ENCODE assay signal across 8 cellular contexts in genomic region chr15:43800286-43801136, GRCh38. TPM values are rescaled to one million over a fixed set of nuclear protein-coding genes. Genes with fewer than 3 reads are reported as not detected.
DNase-seq lines count a peak whose midpoint lies in the region; ATAC-seq, FAIRE-seq and TF ChIP-seq lines count a peak whose summit lies in the region.

Gene HYPK, plus strand, starts transcription at chr15:43800599. Its CDS starts 24 bp downstream, at chr15:43800623.

- H3K27me3 Mint-ChIP-seq in osteocyte (ENCODE audit: unreplicated experiment): no peaks in the 10 kb centered on the region

- H3K36me3 ChIP-seq in thoracic aorta: peaks cover 20% of the 10 kb centered on the region

- peak within 1 kb of the TSS; percentile 92 for H3K4me3 ChIP-seq in thoracic aorta

- peaks cover 5 to 38% of the 10 kb centered on the region in 2 donors for H3K4me1 ChIP-seq in thoracic aorta (ENCODE audit: control insufficient read depth in 1 of 2, low read depth in 2 of 2)

- TF ChIP-seq CTCF in osteocyte (IDR thresholded peaks at IDR 0.05) (no peak), thoracic aorta (IDR thresholded peaks at IDR 0.05) (no peak)

- peaks cover 32 to 48% of the 10 kb centered on the region in 2 donors for H3K36me3 Mint-ChIP-seq in activated naive CD4-positive, alpha-beta T cell treated with anti-CD3 and anti-CD28 coated beads, Interleukin-2, amount 50 U/mL, for 72 hours
- peaks cover 26% of the 10 kb centered on the region for H3K36me3 Mint-ChIP-seq in osteocyte (ENCODE audit: unreplicated experiment)

- H3K27ac Mint-ChIP-seq in activated naive CD4-positive, alpha-beta T cell treated with anti-CD3 and anti-CD28 coated beads, Interleukin-2, amount 50 U/mL, for 72 hours: peak within 1 kb of the TSS; percentile 91 to 99
- H3K27ac Mint-ChIP-seq in osteocyte (ENCODE audit: unreplicated experiment): peak within 1 kb of the TSS; percentile 98

- no peaks in the 10 kb centered on the region for H3K9me3 Mint-ChIP-seq in activated naive CD4-positive, alpha-beta T cell treated with anti-CD3 and anti-CD28 coated beads, Interleukin-2, amount 50 U/mL, for 72 hours
- no peaks in the 10 kb centered on the region for H3K9me3 Mint-ChIP-seq in osteocyte (ENCODE audit: unreplicated experiment)

- peaks cover 37% of the 10 kb centered on the region for H3K4me1 Mint-ChIP-seq in osteocyte (ENCODE audit: unreplicated experiment)

- ATAC-seq in activated naive CD4-positive, alpha-beta T cell treated with anti-CD3 and anti-CD28 coated beads, Interleukin-2, amount 50 U/mL, for 72 hours: peak; percentile 95 to 96
- ATAC-seq in thoracic aorta (ENCODE audit: insufficient number of reproducible peaks, low FRiP score, low read depth): peak; percentile 63

- peak; percentile 90 for FAIRE-seq in G401.6 (lab: Jason Lieb, UNC)

- H3K9me3 ChIP-seq in thoracic aorta: no peaks in the 10 kb centered on the region

- H3K27me3 ChIP-seq in thoracic aorta (replicated peaks; ENCODE audit: insufficient read depth): no peaks in the 10 kb centered on the region

- DNase-seq in HCEC 1CT (peak; percentile 85), NAMALWA (ENCODE audit: low spot score) (peak; percentile 89), SKM-1 treated with dmso at 0.1 percent for 144 hours (lab: John Stamatoyannopoulos, UW; ENCODE audit: unreplicated experiment) (peak; percentile 80), glomerular visceral epithelial cell (ENCODE audit: extremely low spot score) (peak; percentile 91), osteocyte (ENCODE audit: extremely low spot score, unreplicated experiment) (peak; percentile 95), thoracic aorta (ENCODE audit: low spot score) (peak; percentile 85)
- peak; percentile 85 to 87 for DNase-seq in activated naive CD4-positive, alpha-beta T cell treated with anti-CD3 and anti-CD28 coated beads, Interleukin-2, amount 50 U/mL, for 72 hours (ENCODE audit: low spot score in 2 of 2)

- peak within 1 kb of the TSS; percentile 99 for H3K4me3 Mint-ChIP-seq in osteocyte (ENCODE audit: unreplicated experiment)

- peak within 1 kb of the TSS; percentile 82 to 93 for H3K27ac ChIP-seq in thoracic aorta

RNA-seq across cellular contexts. Expression of gene HYPK, which starts in this region (rescaled TPM):
- 10 to 100 TPM; 11.6 to 35.2 TPM for total RNA-seq in activated naive CD4-positive, alpha-beta T cell treated with anti-CD3 and anti-CD28 coated beads, Interleukin-2, amount 50 U/mL, for 72 hours
- 13.7 and 14.0 TPM in 2 replicates for total RNA-seq in osteocyte
- 10 to 100 TPM in 1 of 2 donors, 1 to 10 TPM in 1; 9.2 to 21.2 TPM for total RNA-seq in thoracic aorta

Comparison
In these comparisons a context has a peak if more than half of its experiments do, and no peak if none do; other contexts are left out.
1. Peak in every context shown above with its lines: DNase-seq, ATAC-seq, H3K4me3 ChIP-seq and H3K27ac ChIP-seq.